In genomic region chr3:89947357-89947954, GRCh38 we compare ENCODE assay signal across 30 cellular contexts.
DNase-seq lines count a peak whose midpoint lies in the region; ATAC-seq, FAIRE-seq and TF ChIP-seq lines count a peak whose summit lies in the region.
"Had no signal": no experiment of that assay in that cellular context is flagged by ENCODE, and none has a peak within 500 bp of the region (broad histone marks: within the 10 kb centered on the region; RNA-seq: fewer than 3 reads in every experiment).

No MANE protein-coding gene starts in this region.

- TF ChIP-seq POLR2A in GM12891 (IDR thresholded peaks at IDR 0.05; ENCODE audit: low read depth, low read length): no peak

- H3K4me1 Mint-ChIP-seq in GM23338: peaks cover 4% of the 10 kb centered on the region
- H3K4me1 Mint-ChIP-seq: activated naive CD8-positive, alpha-beta T cell treated with anti-CD3 and anti-CD28 coated beads for 36 hours; central memory CD8-positive, alpha-beta T cell had no signal

- no peak overlapping the region for H3K4me2 ChIP-seq in GM23338

- H3K4me3 Mint-ChIP-seq in GM23338: no peak overlapping the region
- H3K4me3 Mint-ChIP-seq: activated CD8-positive, alpha-beta T cell treated with anti-CD3 and anti-CD28 coated beads, Interleukin-2, amount 10 ng/mL, durations not matched to agents 7 days and 5 days; activated naive CD8-positive, alpha-beta T cell treated with anti-CD3 and anti-CD28 coated beads for 36 hours; central memory CD8-positive, alpha-beta T cell; stimulated activated naive CD8-positive, alpha-beta T cell treated with anti-CD3 and anti-CD28 coated beads, Interleukin-15, Interleukin-2, amounts not matched to agents 100 ng/mL and 50 ng/mL, for 24 hours had no signal

- DNase-seq in GM23338 (ENCODE audit: low spot score): no peak
- peak; percentile 31 for DNase-seq in colonic mucosa
- no peak for DNase-seq in superior temporal gyrus (ENCODE audit: extremely low spot score)
- DNase-seq in GM12891 (ENCODE audit: insufficient read length, low spot score): no peak
- DNase-seq in GM19238 (ENCODE audit: insufficient read length, low spot score): no peak
- no peak for DNase-seq in sciatic nerve (ENCODE audit: low spot score)
- DNase-seq: activated CD4-positive, alpha-beta T cell treated with anti-CD3 and anti-CD28 coated beads for 1 hour; activated CD8-positive, alpha-beta T cell treated with anti-CD3 and anti-CD28 coated beads, Interleukin-2, amount 10 ng/mL, durations not matched to agents 7 days and 5 days; activated effector memory CD4-positive, alpha-beta T cell treated with Interleukin-2 at 50 U/mL for 16 hours; activated naive CD8-positive, alpha-beta T cell treated with anti-CD3 and anti-CD28 coated beads for 36 hours; activated T-cell treated with anti-CD3 and anti-CD28 coated beads for 4 hours; C1 segment of cervical spinal cord; Calu3; GM23248; Karpas-422; NCI-H1092; NCI-H2029; NCI-H748 treated with DMSO at 0.1 percent for 48 hours; OCI-M1; right lobe of liver; SHP77 treated with DMSO at 0.1 percent for 48 hours; stimulated activated CD4-positive, alpha-beta T cell treated with anti-CD3 and anti-CD28 coated beads, Interleukin-15, amount 100 ng/mL, for 24 hours; tibial artery had no signal

- peak; percentile 52; the same call in 2 of the 3 replicates for ATAC-seq in GM23338
- no peak for ATAC-seq in sciatic nerve
- ATAC-seq: activated CD8-positive, alpha-beta T cell treated with anti-CD3 and anti-CD28 coated beads, Interleukin-2, amount 10 ng/mL, durations not matched to agents 7 days and 5 days; left lobe of liver; right lobe of liver had no signal

- H3K27ac ChIP-seq in GM23338 (ENCODE audit: low read depth): no peak overlapping the region
- peak overlapping the region; percentile 29 for H3K27ac ChIP-seq in colonic mucosa
- peak overlapping the region; percentile 58 for H3K27ac ChIP-seq in muscle layer of duodenum (ENCODE audit: low read length)
- H3K27ac ChIP-seq: ascending aorta, GM23248, right lobe of liver, tibial artery had no signal

- H3K36me3 ChIP-seq in GM23338 (ENCODE audit: insufficient read depth): no peaks in the 10 kb centered on the region; the same call in 1 of the 2 replicates
- H3K36me3 ChIP-seq in colonic mucosa: no peaks in the 10 kb centered on the region
- H3K36me3 ChIP-seq in muscle layer of duodenum (ENCODE audit: control insufficient read depth in 1 of 2, insufficient read depth in 2 of 2, low read length in 2 of 2): no peaks in the 10 kb centered on the region
- H3K36me3 ChIP-seq: ascending aorta, right lobe of liver, tibial artery had no signal

- no peaks in the 10 kb centered on the region for H3K79me2 ChIP-seq in GM23338 (replicated peaks; ENCODE audit: insufficient read depth)

- H4K20me1 ChIP-seq in GM23338 (replicated peaks; ENCODE audit: insufficient read depth): no peaks in the 10 kb centered on the region

- peak in 1 of 2 experiments; percentile 50; a peak in 2 of 4 replicates for TF ChIP-seq CTCF in GM23338 (conservative IDR thresholded peaks at IDR 0.05; ENCODE audit: low read depth in 2 of 2)
- peak; percentile 12; the same call in 1 of the 2 replicates for TF ChIP-seq CTCF in LNCAP (IDR thresholded peaks at IDR 0.05)
- TF ChIP-seq CTCF in colonic mucosa (IDR thresholded peaks at IDR 0.05): no peak

- H2AFZ ChIP-seq in GM23338: no peak overlapping the region
- H2AFZ ChIP-seq: GM23248 had no signal

- H3K4me3 ChIP-seq in GM23338 (no peak overlapping the region), colonic mucosa (no peak overlapping the region), muscle layer of duodenum (ENCODE audit: low read depth in 1 of 2, low read length in 2 of 2) (no peak overlapping the region)
- H3K4me3 ChIP-seq: ascending aorta, GM23248, right lobe of liver, tibial artery had no signal

- H3K27me3 ChIP-seq in GM23338 (ENCODE audit: insufficient read depth) (no peaks in the 10 kb centered on the region), colonic mucosa (no peaks in the 10 kb centered on the region), muscle layer of duodenum (ENCODE audit: low read depth, low read length) (no peaks in the 10 kb centered on the region)
- H3K27me3 ChIP-seq: ascending aorta, right lobe of liver, tibial artery had no signal

- intact Hi-C loops in colonic mucosa (cut with DNase I) (no loop called here), sciatic nerve (cut with DNase I) (no loop called here)

- peak overlapping the region in 1 of 2 donors; percentile 46 for H3K9ac ChIP-seq in colonic mucosa (ENCODE audit: low read depth in 2 of 2, low read length in 2 of 2)
- H3K9ac ChIP-seq: GM23248 had no signal

- H3F3A ChIP-seq in GM23338 (replicated peaks; ENCODE audit: low read depth): no peaks in the 10 kb centered on the region

- no peak overlapping the region for H3K27ac Mint-ChIP-seq in GM23338
- H3K27ac Mint-ChIP-seq: activated CD8-positive, alpha-beta T cell treated with anti-CD3 and anti-CD28 coated beads, Interleukin-2, amount 10 ng/mL, durations not matched to agents 7 days and 5 days; activated naive CD8-positive, alpha-beta T cell treated with anti-CD3 and anti-CD28 coated beads for 36 hours; stimulated activated naive CD8-positive, alpha-beta T cell treated with anti-CD3 and anti-CD28 coated beads, Interleukin-15, Interleukin-2, amounts not matched to agents 100 ng/mL and 50 ng/mL, for 24 hours had no signal

- no peak for FAIRE-seq in GM12891 (lab: Jason Lieb, UNC)
- FAIRE-seq: TTC549 had no signal

- H3K4me1 ChIP-seq in GM23338 (ENCODE audit: insufficient read depth) (no peaks in the 10 kb centered on the region), colonic mucosa (no peaks in the 10 kb centered on the region), muscle layer of duodenum (ENCODE audit: control insufficient read depth in 1 of 2, insufficient read depth in 2 of 2, low read length in 2 of 2) (peaks cover 0 to 6% of the 10 kb centered on the region in 2 donors)
- H3K4me1 ChIP-seq: ascending aorta, right lobe of liver, tibial artery had no signal

- H3K9me2 ChIP-seq in GM23338 (ENCODE audit: insufficient read depth): no peaks in the 10 kb centered on the region

- peaks cover 27% of the 10 kb centered on the region for H3K9me3 Mint-ChIP-seq in GM23338
- H3K9me3 Mint-ChIP-seq: activated naive CD8-positive, alpha-beta T cell treated with anti-CD3 and anti-CD28 coated beads for 36 hours had no signal

- H3K27me3 Mint-ChIP-seq in GM23338 (ENCODE audit: insufficient read depth, low read depth, poor library complexity): peaks cover 2% of the 10 kb centered on the region
- H3K27me3 Mint-ChIP-seq: activated naive CD8-positive, alpha-beta T cell treated with anti-CD3 and anti-CD28 coated beads for 36 hours; central memory CD8-positive, alpha-beta T cell; stimulated activated naive CD8-positive, alpha-beta T cell treated with anti-CD3 and anti-CD28 coated beads, Interleukin-15, Interleukin-2, amounts not matched to agents 100 ng/mL and 50 ng/mL, for 24 hours had no signal

- H3K9me3 ChIP-seq in colonic mucosa: no peaks in the 10 kb centered on the region
- no peaks in the 10 kb centered on the region for H3K9me3 ChIP-seq in muscle layer of duodenum (ENCODE audit: control insufficient read depth in 1 of 2, low read length in 2 of 2)
- H3K9me3 ChIP-seq: ascending aorta, right lobe of liver, tibial artery had no signal

- H3K36me3 Mint-ChIP-seq in GM23338 (ENCODE audit: low read depth): peaks cover 11% of the 10 kb centered on the region; the same call in 2 of the 3 replicates
- H3K36me3 Mint-ChIP-seq: activated naive CD8-positive, alpha-beta T cell treated with anti-CD3 and anti-CD28 coated beads for 36 hours had no signal

TF ChIP-seq in GM23338, 12 proteins besides CTCF, POLR2A, EP300 and RAD21:
- TF ChIP-seq CREB1 (CRISPR knock-in tag; IDR thresholded peaks at IDR 0.05; ENCODE audit: low read depth) (no peak), STAT1 (IDR thresholded peaks at IDR 0.05; ENCODE audit: unreplicated experiment) (no peak)
TF ChIP-seq in GM23338: peak in this region for 0.

TF ChIP-seq in GM12891, 5 proteins besides CTCF, POLR2A, EP300 and RAD21:
- TF ChIP-seq TAF1 (IDR thresholded peaks at IDR 0.05; ENCODE audit: low read depth, low read length) (no peak), POU2F2 (IDR thresholded peaks at IDR 0.05; ENCODE audit: low read depth, low read length) (no peak), POLR2AphosphoS5 (IDR thresholded peaks at IDR 0.05; ENCODE audit: low read depth, low read length) (no peak), PAX5 (IDR thresholded peaks at IDR 0.05; ENCODE audit: insufficient read depth, low read length, severe bottlenecking) (no peak), SPI1 (IDR thresholded peaks at IDR 0.05; ENCODE audit: low read depth, low read length) (no peak)
